In genomic region chr3:192831111-192831644, GRCh38 we compare ENCODE assay signal across 10 cellular contexts.
DNase-seq lines count a peak whose midpoint lies in the region; ATAC-seq and TF ChIP-seq lines count a peak whose summit lies in the region.
"Had no signal": no experiment of that assay in that cellular context is flagged by ENCODE, and none has a peak within 500 bp of the region (broad histone marks: within the 10 kb centered on the region; RNA-seq: fewer than 3 reads in every experiment).

No MANE protein-coding gene starts in this region.

- H3K4me3 ChIP-seq in astrocyte of the cerebellum (ENCODE audit: low read depth, low read length) (no peak overlapping the region), lower leg skin (ENCODE audit: low read depth, poor library complexity, severe bottlenecking) (no peak overlapping the region)
- H3K4me3 ChIP-seq: BLaER1 treated with 17β-estradiol and CSF1 and Interleukin-3, amounts not matched to agents 10 nM and 100 nM had no signal

- in situ Hi-C loops in astrocyte of the cerebellum (cut with HindIII; ENCODE audit: low sequenced_read_pairs), result no loop called here

- no peaks in the 10 kb centered on the region for H3K36me3 Mint-ChIP-seq in activated T-cell treated with anti-CD3 and anti-CD28 coated beads, Interleukin-2, amount 50 U/mL, for 24 hours (ENCODE audit: low read depth)

- intact Hi-C loops in lower leg skin (cut with DNase I; ENCODE audit: low total_unique reads), result no loop called here

- peak; percentile 45 for ATAC-seq in HG03039 (IDR thresholded peaks at IDR 0.05; ENCODE audit: unreplicated experiment)
- ATAC-seq in stimulated activated naive CD8-positive, alpha-beta T cell treated with anti-CD3 and anti-CD28 coated beads, Interleukin-15, Interleukin-2, amounts not matched to agents 100 U/mL and 50 U/mL, for 24 hours, result peak; percentile 82

- H3K9me3 Mint-ChIP-seq in activated T-cell treated with anti-CD3 and anti-CD28 coated beads, Interleukin-2, amount 50 U/mL, for 24 hours, result no peaks in the 10 kb centered on the region

- no peak for TF ChIP-seq POLR2A in lower leg skin (IDR thresholded peaks at IDR 0.05)

- TF ChIP-seq CTCF in astrocyte of the cerebellum (IDR thresholded peaks at IDR 0.05; ENCODE audit: low read depth, low read length, missing control alignments) (no peak), lower leg skin (IDR thresholded peaks at IDR 0.05) (no peak)

- peak overlapping the region; percentile 58 for H3K27ac Mint-ChIP-seq in activated T-cell treated with anti-CD3 and anti-CD28 coated beads, Interleukin-2, amount 50 U/mL, for 24 hours

- no peaks in the 10 kb centered on the region for H3K27me3 Mint-ChIP-seq in activated T-cell treated with anti-CD3 and anti-CD28 coated beads, Interleukin-2, amount 50 U/mL, for 24 hours

- peak; percentile 34 for DNase-seq in activated T-cell treated with anti-CD3 and anti-CD28 coated beads, Interleukin-2, amount 50 U/mL, for 24 hours
- no peak for DNase-seq in activated T-cell treated with anti-CD3 and anti-CD28 coated beads for 4 hours
- DNase-seq in astrocyte of the cerebellum (ENCODE audit: low read depth), result peak; percentile 83
- DNase-seq in stimulated activated naive CD8-positive, alpha-beta T cell treated with anti-CD3 and anti-CD28 coated beads, Interleukin-15, Interleukin-2, amounts not matched to agents 100 U/mL and 50 U/mL, for 24 hours, result peak; percentile 27
- no peak for DNase-seq in NCI-H526 (lab: John Stamatoyannopoulos, UW)
- no peak for DNase-seq in lower leg skin (ENCODE audit: low spot score in 2 of 2)
- DNase-seq in DMS53 (lab: John Stamatoyannopoulos, UW), result no peak
- DNase-seq: central memory CD4-positive, alpha-beta T cell had no signal

- WGBS in lower leg skin, 2 donors, result 37 to 45% methylated on average over 6 of the region's 6 CpGs

- no peak overlapping the region for H3K4me3 Mint-ChIP-seq in activated T-cell treated with anti-CD3 and anti-CD28 coated beads, Interleukin-2, amount 50 U/mL, for 24 hours

- peaks cover 33% of the 10 kb centered on the region for H3K4me1 Mint-ChIP-seq in activated T-cell treated with anti-CD3 and anti-CD28 coated beads, Interleukin-2, amount 50 U/mL, for 24 hours (ENCODE audit: low read depth)

Comparison
In these comparisons a context has a peak if more than half of its experiments do, and no peak if none do; other contexts are left out.
1. DNase-seq: peak in activated T-cell treated with anti-CD3 and anti-CD28 coated beads, Interleukin-2, amount 50 U/mL, for 24 hours (single experiment), astrocyte of the cerebellum (single experiment) and stimulated activated naive CD8-positive, alpha-beta T cell treated with anti-CD3 and anti-CD28 coated beads, Interleukin-15, Interleukin-2, amounts not matched to agents 100 U/mL and 50 U/mL, for 24 hours (single experiment); none in activated T-cell treated with anti-CD3 and anti-CD28 coated beads for 4 hours (single experiment), NCI-H526 (0 of 2), lower leg skin (0 of 2) and DMS53 (single experiment).